Comparison of ENCODE assay signal across 11 cellular contexts in the genomic region with DNA sequence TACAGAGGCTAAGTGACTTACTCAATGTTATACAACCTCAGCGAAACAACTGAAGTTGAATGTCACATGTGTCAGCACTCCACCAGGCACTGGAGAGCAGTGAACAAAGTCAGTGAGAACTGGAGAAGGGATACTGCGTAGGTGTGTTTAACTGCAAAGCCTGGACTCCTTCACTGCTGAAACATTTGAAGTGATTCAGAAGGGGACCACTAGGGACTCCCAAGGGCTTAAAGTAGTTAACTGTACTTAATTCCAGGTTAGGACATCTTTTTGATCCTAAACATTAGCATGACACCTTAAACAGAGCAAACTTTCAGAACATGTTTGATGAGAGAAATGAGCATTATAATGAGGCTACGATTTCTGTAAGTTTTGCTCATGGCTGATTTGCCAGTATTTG. TPM values are rescaled to one million over a fixed set of nuclear protein-coding genes. Genes with fewer than 3 reads are reported as not detected.
DNase-seq lines count a peak whose midpoint lies in the region; ATAC-seq and TF ChIP-seq lines count a peak whose summit lies in the region.
"Had no signal": no experiment of that assay in that cellular context is flagged by ENCODE, and none has a peak within 500 bp of the region (broad histone marks: within the 10 kb centered on the region; RNA-seq: fewer than 3 reads in every experiment).

No MANE protein-coding gene starts in this region.

- H3K27me3 ChIP-seq in Panc1 (ENCODE audit: control insufficient read depth, insufficient read depth, low read length) = peaks cover 11% of the 10 kb centered on the region
- H3K27me3 ChIP-seq in fibroblast of lung (ENCODE audit: control insufficient read depth, insufficient read depth, low read length) = no peaks in the 10 kb centered on the region

- POLR2A ChIA-PET in Panc1 (lab: Charles Lee) = interaction anchor here (0.5 kb wide), 1 partner anchor 689 kb away, joined by 8 read pairs; no protein-coding TSS in a partner anchor

- no peak overlapping the region for H3K4me2 ChIP-seq in fibroblast of lung (ENCODE audit: extremely low read depth, insufficient read depth, low read length)

- BruUV-seq in Panc1 (replicated peaks; lab: Mats Ljungman, UMichigan) = no TSS peak

- H3K9me3 ChIP-seq in Panc1 (ENCODE audit: control insufficient read depth, insufficient read depth, low read depth, low read length) = peaks cover 12% of the 10 kb centered on the region
- H3K9me3 ChIP-seq in fibroblast of lung (ENCODE audit: control insufficient read depth, insufficient read depth, low read depth, low read length) = no peaks in the 10 kb centered on the region

- H3K4me1 ChIP-seq in Panc1 (ENCODE audit: control insufficient read depth, insufficient read depth, low read length) (no peaks in the 10 kb centered on the region), fibroblast of lung (ENCODE audit: control insufficient read depth, extremely low read depth, insufficient read depth, low read length) (no peaks in the 10 kb centered on the region)

- H3K9ac ChIP-seq in fibroblast of lung (ENCODE audit: insufficient read depth, low read length) = no peak overlapping the region

- TF ChIP-seq CTCF in AG10803 (conservative IDR thresholded peaks at IDR 0.05; ENCODE audit: low read length) (peak; percentile 30; the same call in 1 of the 2 replicates), GM12872 (IDR thresholded peaks at IDR 0.05; ENCODE audit: insufficient read depth, low read depth, low read length) (peak; percentile 38; the same call in 2 of the 3 replicates), Panc1 (IDR thresholded peaks at IDR 0.05) (peak; percentile 41; the same call in 1 of the 2 replicates), fibroblast of lung (conservative IDR thresholded peaks at IDR 0.05 in 1 of 2, IDR thresholded peaks at IDR 0.05 in 1 of 2; ENCODE audit: low read depth in 1 of 2, low read length in 2 of 2) (peak in 1 of 2 donors; percentile 47)

- in situ Hi-C loops in Panc1 (cut with HindIII; ENCODE audit: low pct_unique_long_range_greater_than_20kb, low sequenced_read_pairs) = no loop called here

- H3K27ac ChIP-seq in Panc1 (ENCODE audit: low read length) = no peak overlapping the region
- H3K27ac ChIP-seq in fibroblast of lung (ENCODE audit: insufficient read depth, low read length) = no peak overlapping the region

- H3K36me3 ChIP-seq in Panc1 (ENCODE audit: control insufficient read depth, insufficient read depth, low read length) (no peaks in the 10 kb centered on the region), fibroblast of lung (ENCODE audit: control insufficient read depth, insufficient read depth, low read length) (no peaks in the 10 kb centered on the region)

- H4K20me1 ChIP-seq in fibroblast of lung (ENCODE audit: control insufficient read depth, extremely low read depth, insufficient read depth, low read length) = no peaks in the 10 kb centered on the region

- H2AFZ ChIP-seq in fibroblast of lung (ENCODE audit: low read length) = no peak overlapping the region

- H3K4me3 ChIP-seq in AG10803 (ENCODE audit: low read length) (no peak overlapping the region), Panc1 (ENCODE audit: low read depth in 2 of 2, low read length in 2 of 2) (no peak overlapping the region), fibroblast of lung (replicated peaks in 1 of 4; ENCODE audit: control extremely low read depth in 1 of 4, insufficient read depth in 1 of 4, low read depth in 3 of 4, low read length in 4 of 4) (no peak overlapping the region)

- intact Hi-C loops in Panc1 (cut with micrococcal nuclease; ENCODE audit: unreplicated experiment) = loop anchor here (1.0 to 5.0 kb wide), 3 partner anchors 164 to 859 kb away; partner anchors contain the start of genes AK9 and FIG4

- no peaks in the 10 kb centered on the region for H3K79me2 ChIP-seq in fibroblast of lung (ENCODE audit: control insufficient read depth, insufficient read depth, low read length)

- CTCF ChIA-PET in Panc1 (lab: Charles Lee) = interaction anchor here (2.6 kb wide), 1 partner anchor 512 kb away, joined by 21 read pairs; no protein-coding TSS in a partner anchor

- ATAC-seq in Panc1 (peak; percentile 78), GM21576 (IDR thresholded peaks at IDR 0.05; ENCODE audit: unreplicated experiment) (no peak), GM21367 (IDR thresholded peaks at IDR 0.05; ENCODE audit: unreplicated experiment) (no peak)
- ATAC-seq: activated naive CD4-positive, alpha-beta T cell treated with anti-CD3 and anti-CD28 coated beads, Interleukin-2, amount 50 U/mL, for 72 hours; left colon had no signal

- DNase-seq in AG10803 (ENCODE audit: low read depth) (no peak), Panc1 (ENCODE audit: low read depth, low spot score) (no peak), fibroblast of lung (ENCODE audit: low read depth in 2 of 2) (peak; percentile 9 to 18), NCI-H1436 (lab: John Stamatoyannopoulos, UW) (no peak), NCI-H1092 (lab: John Stamatoyannopoulos, UW) (no peak)
- DNase-seq: activated CD4-positive, CD25-positive, alpha-beta regulatory T cell treated with anti-CD3 and anti-CD28 coated beads, Interleukin-2, amount 50 U/mL, for 72 hours; left colon had no signal

RNA-seq across cellular contexts. Expression of gene ZBTB24, which starts 45.0 kb away (rescaled TPM):
- total RNA-seq in Panc1 (2021; ENCODE audit: unreplicated experiment) (21.5 TPM), fibroblast of lung (8.0 and 8.6 TPM in 2 replicates)
- 7.8 TPM for polyA plus RNA-seq in Panc1 (2012; ENCODE audit: insufficient read length)
- 4.4 and 5.0 TPM in 2 replicates for polyA plus RNA-seq in fibroblast of lung
- 3.6 and 3.9 TPM in 2 replicates for polyA plus RNA-seq in fibroblast of lung (2012)
- 2.3 and 5.1 TPM in 2 replicates for polyA minus RNA-seq in fibroblast of lung (ENCODE audit: low replicate concordance)

Comparison
In these comparisons a context has a peak if more than half of its experiments do, and no peak if none do; other contexts are left out.
1. DNase-seq: peak in fibroblast of lung (2 of 2); none in AG10803 (single experiment), Panc1 (single experiment), NCI-H1436 (single experiment) and NCI-H1092 (single experiment).